ENCODE assay signal across 19 cellular contexts in the genomic region with DNA sequence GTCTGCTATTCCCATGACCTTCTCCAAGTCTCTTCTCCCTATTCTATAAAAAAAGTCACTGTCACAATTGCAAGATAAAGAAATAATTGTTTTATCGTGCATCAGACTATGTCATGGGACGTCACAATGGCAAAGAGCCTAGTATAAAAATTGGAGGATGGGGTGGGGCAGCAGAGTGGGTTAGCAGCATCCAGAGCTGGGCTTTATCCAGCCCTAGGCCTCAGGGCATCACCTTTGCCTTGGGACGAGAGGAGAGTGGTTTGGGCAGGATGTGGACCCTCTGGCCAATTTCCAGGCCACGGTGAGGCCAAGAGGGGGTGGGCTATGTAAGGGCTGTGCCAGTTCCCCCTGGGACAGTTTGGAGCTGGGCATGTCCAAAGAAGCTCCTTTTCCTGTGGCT. TPM values are rescaled to one million over a fixed set of nuclear protein-coding genes. Genes with fewer than 3 reads are reported as not detected.
DNase-seq lines count a peak whose midpoint lies in the region; ATAC-seq and TF ChIP-seq lines count a peak whose summit lies in the region.
"Had no signal": no experiment of that assay in that cellular context is flagged by ENCODE, and none has a peak within 500 bp of the region (broad histone marks: within the 10 kb centered on the region; RNA-seq: fewer than 3 reads in every experiment).

No MANE protein-coding gene starts in this region.

- CTCF ChIA-PET in activated CD4-positive, alpha-beta T cell treated with anti-CD3 and anti-CD28 coated beads for 36 hours (lab: Charles Lee): interaction anchor here (0.6 to 1.5 kb wide), 2 partner anchors 14 to 29 kb away, joined by 4 to 6 read pairs; no protein-coding TSS in a partner anchor
- CTCF ChIA-PET in activated CD4-positive, alpha-beta T cell treated with anti-CD3 and anti-CD28 coated beads, Interleukin-2, amount 10 ng/mL, durations not matched to agents 7 days and 5 days (lab: Charles Lee): interaction anchor here (0.6 to 1.3 kb wide), 2 partner anchors 11 to 1119 kb away, joined by 3 read pairs; no protein-coding TSS in a partner anchor

- peak overlapping the region; percentile 10 for H3K27ac Mint-ChIP-seq in activated CD4-positive, alpha-beta T cell treated with anti-CD3 and anti-CD28 coated beads for 36 hours
- H3K27ac Mint-ChIP-seq in activated CD4-positive, alpha-beta T cell treated with anti-CD3 and anti-CD28 coated beads, Interleukin-2, amount 10 ng/mL, durations not matched to agents 7 days and 5 days: no peak overlapping the region
- peak overlapping the region; percentile 50 for H3K27ac Mint-ChIP-seq in progenitor cell of endocrine pancreas
- H3K27ac Mint-ChIP-seq: activated CD4-positive, alpha-beta T cell treated with anti-CD3 and anti-CD28 coated beads, Interleukin-2, amount 10 ng/mL, durations not matched to agents 24 days and 14 days had no signal

- H3K4me1 Mint-ChIP-seq in activated CD4-positive, alpha-beta T cell treated with anti-CD3 and anti-CD28 coated beads for 36 hours: peaks cover 10% of the 10 kb centered on the region
- H3K4me1 Mint-ChIP-seq in activated CD4-positive, alpha-beta T cell treated with anti-CD3 and anti-CD28 coated beads, Interleukin-2, amount 10 ng/mL, durations not matched to agents 7 days and 5 days: peaks cover 17% of the 10 kb centered on the region
- peaks cover 6% of the 10 kb centered on the region for H3K4me1 Mint-ChIP-seq in progenitor cell of endocrine pancreas (ENCODE audit: low read depth)

- no peak for TF ChIP-seq CTCF in progenitor cell of endocrine pancreas (IDR thresholded peaks at IDR 0.05; ENCODE audit: unreplicated experiment)

- no peak for ATAC-seq in activated CD4-positive, alpha-beta T cell treated with anti-CD3 and anti-CD28 coated beads for 36 hours
- ATAC-seq in GM19455 (IDR thresholded peaks at IDR 0.05; ENCODE audit: unreplicated experiment): no peak
- ATAC-seq in left colon: no peak
- no peak for ATAC-seq in HG03469 (IDR thresholded peaks at IDR 0.05; ENCODE audit: unreplicated experiment)
- ATAC-seq: activated T-cell treated with anti-CD3 and anti-CD28 coated beads, Interleukin-2, amount 50 U/mL, for 4 hours had no signal

- intact Hi-C loops in activated CD4-positive, alpha-beta T cell treated with anti-CD3 and anti-CD28 coated beads for 36 hours (cut with DNase I, micrococcal nuclease): no loop called here
- intact Hi-C loops in left colon (cut with DNase I, micrococcal nuclease): no loop called here

- H3K36me3 Mint-ChIP-seq in activated CD4-positive, alpha-beta T cell treated with anti-CD3 and anti-CD28 coated beads for 36 hours (ENCODE audit: low read depth): peaks cover 4% of the 10 kb centered on the region
- H3K36me3 Mint-ChIP-seq in activated CD4-positive, alpha-beta T cell treated with anti-CD3 and anti-CD28 coated beads, Interleukin-2, amount 10 ng/mL, durations not matched to agents 7 days and 5 days (ENCODE audit: low read depth): peaks cover 33% of the 10 kb centered on the region
- peaks cover 9% of the 10 kb centered on the region for H3K36me3 Mint-ChIP-seq in progenitor cell of endocrine pancreas (ENCODE audit: insufficient read depth)

- H3K27me3 Mint-ChIP-seq in activated CD4-positive, alpha-beta T cell treated with anti-CD3 and anti-CD28 coated beads for 36 hours: no peaks in the 10 kb centered on the region
- no peaks in the 10 kb centered on the region for H3K27me3 Mint-ChIP-seq in activated CD4-positive, alpha-beta T cell treated with anti-CD3 and anti-CD28 coated beads, Interleukin-2, amount 10 ng/mL, durations not matched to agents 7 days and 5 days
- H3K27me3 Mint-ChIP-seq in progenitor cell of endocrine pancreas: no peaks in the 10 kb centered on the region
- H3K27me3 Mint-ChIP-seq: activated CD4-positive, alpha-beta T cell treated with anti-CD3 and anti-CD28 coated beads, Interleukin-2, amount 10 ng/mL, durations not matched to agents 24 days and 14 days had no signal

- no peak for DNase-seq in activated CD4-positive, alpha-beta T cell treated with anti-CD3 and anti-CD28 coated beads for 36 hours
- DNase-seq in activated CD4-positive, alpha-beta T cell treated with anti-CD3 and anti-CD28 coated beads, Interleukin-2, amount 10 ng/mL, durations not matched to agents 7 days and 5 days: no peak
- peak; percentile 83 for DNase-seq in globus pallidus (ENCODE audit: low spot score)
- no peak for DNase-seq in progenitor cell of endocrine pancreas (ENCODE audit: low spot score, unreplicated experiment)
- no peak for DNase-seq in left colon
- DNase-seq: 8988T; activated CD4-positive, alpha-beta T cell treated with anti-CD3 and anti-CD28 coated beads, Interleukin-2, amount 10 ng/mL, durations not matched to agents 24 days and 14 days; activated T-cell treated with anti-CD3 and anti-CD28 coated beads, Interleukin-2, amount 50 U/mL, for 4 hours; amniotic stem cell; cerebellar nuclear complex; DMS53; GOT3; NCI-H2171; NCI-H748 treated with DMSO at 0.1 percent for 48 hours; stimulated activated CD4-positive, alpha-beta T cell treated with anti-CD3 and anti-CD28 coated beads, Interleukin-4, amount 100 ng/mL, for 24 hours had no signal

- no peak overlapping the region for H3K4me3 Mint-ChIP-seq in activated CD4-positive, alpha-beta T cell treated with anti-CD3 and anti-CD28 coated beads for 36 hours
- H3K4me3 Mint-ChIP-seq in activated CD4-positive, alpha-beta T cell treated with anti-CD3 and anti-CD28 coated beads, Interleukin-2, amount 10 ng/mL, durations not matched to agents 7 days and 5 days: no peak overlapping the region
- no peak overlapping the region for H3K4me3 Mint-ChIP-seq in progenitor cell of endocrine pancreas (ENCODE audit: low read depth)
- H3K4me3 Mint-ChIP-seq: activated CD4-positive, alpha-beta T cell treated with anti-CD3 and anti-CD28 coated beads, Interleukin-2, amount 10 ng/mL, durations not matched to agents 24 days and 14 days; activated T-cell treated with anti-CD3 and anti-CD28 coated beads, Interleukin-2, amount 50 U/mL, for 4 hours had no signal

- no peaks in the 10 kb centered on the region for H3K9me3 Mint-ChIP-seq in activated CD4-positive, alpha-beta T cell treated with anti-CD3 and anti-CD28 coated beads for 36 hours (ENCODE audit: low read depth)
- H3K9me3 Mint-ChIP-seq in activated CD4-positive, alpha-beta T cell treated with anti-CD3 and anti-CD28 coated beads, Interleukin-2, amount 10 ng/mL, durations not matched to agents 7 days and 5 days: no peaks in the 10 kb centered on the region
- H3K9me3 Mint-ChIP-seq in progenitor cell of endocrine pancreas (ENCODE audit: low read depth): no peaks in the 10 kb centered on the region
- H3K9me3 Mint-ChIP-seq: activated CD4-positive, alpha-beta T cell treated with anti-CD3 and anti-CD28 coated beads, Interleukin-2, amount 10 ng/mL, durations not matched to agents 24 days and 14 days; activated T-cell treated with anti-CD3 and anti-CD28 coated beads, Interleukin-2, amount 50 U/mL, for 4 hours had no signal

- POLR2A ChIA-PET in activated CD4-positive, alpha-beta T cell treated with anti-CD3 and anti-CD28 coated beads for 36 hours (lab: Charles Lee): no interaction called here
- POLR2A ChIA-PET in activated CD4-positive, alpha-beta T cell treated with anti-CD3 and anti-CD28 coated beads, Interleukin-2, amount 10 ng/mL, durations not matched to agents 7 days and 5 days (lab: Charles Lee): no interaction called here

TF ChIP-seq in PFSK-1, 5 proteins besides CTCF, POLR2A, EP300 and RAD21:
- TF ChIP-seq TAF1 (IDR thresholded peaks at IDR 0.05; ENCODE audit: borderline replicate concordance, insufficient read depth, low read length) (no peak), FOXP2 (optimal IDR thresholded peaks at IDR 0.05; ENCODE audit: borderline replicate concordance, extremely low read depth, extremely low read length, insufficient read depth) (no peak), SIN3A (IDR thresholded peaks at IDR 0.05; ENCODE audit: borderline replicate concordance, insufficient read depth, low read length) (no peak), POLR2AphosphoS5 (IDR thresholded peaks at IDR 0.05; ENCODE audit: low read depth, low read length) (0 out of 2 replicates have a peak, but pooled peaks have one; percentile 20)
- TF ChIP-seq, protein P1, sequence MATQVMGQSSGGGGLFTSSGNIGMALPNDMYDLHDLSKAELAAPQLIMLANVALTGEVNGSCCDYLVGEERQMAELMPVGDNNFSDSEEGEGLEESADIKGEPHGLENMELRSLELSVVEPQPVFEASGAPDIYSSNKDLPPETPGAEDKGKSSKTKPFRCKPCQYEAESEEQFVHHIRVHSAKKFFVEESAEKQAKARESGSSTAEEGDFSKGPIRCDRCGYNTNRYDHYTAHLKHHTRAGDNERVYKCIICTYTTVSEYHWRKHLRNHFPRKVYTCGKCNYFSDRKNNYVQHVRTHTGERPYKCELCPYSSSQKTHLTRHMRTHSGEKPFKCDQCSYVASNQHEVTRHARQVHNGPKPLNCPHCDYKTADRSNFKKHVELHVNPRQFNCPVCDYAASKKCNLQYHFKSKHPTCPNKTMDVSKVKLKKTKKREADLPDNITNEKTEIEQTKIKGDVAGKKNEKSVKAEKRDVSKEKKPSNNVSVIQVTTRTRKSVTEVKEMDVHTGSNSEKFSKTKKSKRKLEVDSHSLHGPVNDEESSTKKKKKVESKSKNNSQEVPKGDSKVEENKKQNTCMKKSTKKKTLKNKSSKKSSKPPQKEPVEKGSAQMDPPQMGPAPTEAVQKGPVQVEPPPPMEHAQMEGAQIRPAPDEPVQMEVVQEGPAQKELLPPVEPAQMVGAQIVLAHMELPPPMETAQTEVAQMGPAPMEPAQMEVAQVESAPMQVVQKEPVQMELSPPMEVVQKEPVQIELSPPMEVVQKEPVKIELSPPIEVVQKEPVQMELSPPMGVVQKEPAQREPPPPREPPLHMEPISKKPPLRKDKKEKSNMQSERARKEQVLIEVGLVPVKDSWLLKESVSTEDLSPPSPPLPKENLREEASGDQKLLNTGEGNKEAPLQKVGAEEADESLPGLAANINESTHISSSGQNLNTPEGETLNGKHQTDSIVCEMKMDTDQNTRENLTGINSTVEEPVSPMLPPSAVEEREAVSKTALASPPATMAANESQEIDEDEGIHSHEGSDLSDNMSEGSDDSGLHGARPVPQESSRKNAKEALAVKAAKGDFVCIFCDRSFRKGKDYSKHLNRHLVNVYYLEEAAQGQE (IDR thresholded peaks at IDR 0.05; ENCODE audit: insufficient read depth in 1 of 2, low read depth in 2 of 2, low read length in 2 of 2): no peak

RNA-seq across cellular contexts. Expression of a gene that starts 25.7 kb away (rescaled TPM):
- total RNA-seq in activated CD4-positive, alpha-beta T cell treated with anti-CD3 and anti-CD28 coated beads for 36 hours: not detected
- total RNA-seq in activated CD4-positive, alpha-beta T cell treated with anti-CD3 and anti-CD28 coated beads, Interleukin-2, amount 10 ng/mL, durations not matched to agents 7 days and 5 days: not detected
- 1.3 TPM for polyA plus RNA-seq in PFSK-1 (2012; ENCODE audit: insufficient read length, low read depth)
- total RNA-seq in progenitor cell of endocrine pancreas: 0.74 and 0.98 TPM in 2 replicates
- total RNA-seq in left colon: 1 to 10 TPM; 2.5 to 3.1 TPM
- total RNA-seq: activated CD4-positive, alpha-beta T cell treated with anti-CD3 and anti-CD28 coated beads, Interleukin-2, amount 10 ng/mL, durations not matched to agents 24 days and 14 days; activated T-cell treated with anti-CD3 and anti-CD28 coated beads, Interleukin-2, amount 50 U/mL, for 4 hours; LHCN-M2 had no signal
